In genomic region chr1:224329484-224329841, GRCh38 we compare ENCODE assay signal across 8 cellular contexts. TPM values are rescaled to one million over a fixed set of nuclear protein-coding genes. Genes with fewer than 3 reads are reported as not detected.
A peak's percentile ranks its signal among the peaks of the same experiment; 100 is the strongest.
DNase-seq lines count a peak whose midpoint lies in the region; ATAC-seq, FAIRE-seq and TF ChIP-seq lines count a peak whose summit lies in the region.

No MANE protein-coding gene starts in this region.

- under 1% methylated on average over 7 of the region's 7 CpGs for WGBS in A549 (ENCODE audit: missing lambda C conversion rate)

- FAIRE-seq in A549 (lab: Jason Lieb, UNC) (no peak), bronchial epithelial cell (lab: Jason Lieb, UNC) (no peak)

- POLR2A ChIA-PET in A549 (lab: Yijun Ruan, JAX), result interaction anchor here (0.5 to 2.1 kb wide), 6 partner anchors 11 to 158 kb away, joined by 3 to 11 read pairs (median 3); partner anchors contain the start of gene DEGS1

- ATAC-seq in A549 (no peak), HG03135 (IDR thresholded peaks at IDR 0.05; ENCODE audit: unreplicated experiment) (peak; percentile 2), GM21367 (IDR thresholded peaks at IDR 0.05; ENCODE audit: unreplicated experiment) (no peak), HG02970 (IDR thresholded peaks at IDR 0.05; ENCODE audit: low FRiP score, unreplicated experiment) (no peak)

- H3K4me1 ChIP-seq in A549 (peaks cover 13% of the 10 kb centered on the region), muscle layer of colon (ENCODE audit: insufficient read depth, low read length) (peaks cover 14% of the 10 kb centered on the region)

- H3K9ac ChIP-seq in muscle layer of colon (ENCODE audit: low read length), result peak overlapping the region; percentile 76

- H3K4me3 ChIP-seq in A549 (peak overlapping the region; percentile 80), bronchial epithelial cell (ENCODE audit: low read depth, low read length) (peak overlapping the region; percentile 67), muscle layer of colon (ENCODE audit: low read depth in 1 of 2, low read length in 2 of 2) (peak overlapping the region; percentile 81 to 82)

- no peak for TF ChIP-seq RAD21 in A549 (conservative IDR thresholded peaks at IDR 0.05 in 1 of 2, IDR thresholded peaks at IDR 0.05 in 1 of 2)

- H3K27me3 ChIP-seq in bronchial epithelial cell (ENCODE audit: control insufficient read depth, insufficient read depth, low read length) (no peaks in the 10 kb centered on the region), muscle layer of colon (ENCODE audit: control insufficient read depth in 1 of 2, insufficient read depth in 2 of 2, low read length in 2 of 2) (no peaks in the 10 kb centered on the region)

- DNase-seq in A549 (ENCODE audit: low read depth in 1 of 2, low spot score in 1 of 2), result no peak
- DNase-seq in bronchial epithelial cell (ENCODE audit: low read depth), result no peak
- DNase-seq in KG1 (lab: John Stamatoyannopoulos, UW), result no peak
- DNase-seq in NCI-H446 (lab: John Stamatoyannopoulos, UW), result no peak

- H3K27ac ChIP-seq in A549, result peak overlapping the region; percentile 92 to 95
- peak overlapping the region; percentile 66 for H3K27ac ChIP-seq in muscle layer of colon (ENCODE audit: low read depth, low read length)

- TF ChIP-seq POLR2A in A549 (IDR thresholded peaks at IDR 0.05; ENCODE audit: low read length), result no peak

- peak overlapping the region; percentile 87 for H3K4me2 ChIP-seq in A549

- H3K36me3 ChIP-seq in bronchial epithelial cell (ENCODE audit: control insufficient read depth, insufficient read depth, low read length), result no peaks in the 10 kb centered on the region
- no peaks in the 10 kb centered on the region for H3K36me3 ChIP-seq in muscle layer of colon (ENCODE audit: insufficient read depth, low read length)

- CTCF ChIA-PET in A549 (lab: Yijun Ruan, JAX), result interaction anchor here (1.3 to 1.9 kb wide), 2 partner anchors 9 to 213 kb away, joined by 3 to 15 read pairs; no protein-coding TSS in a partner anchor

- no peak for TF ChIP-seq EP300 in A549 (IDR thresholded peaks at IDR 0.05)

- TF ChIP-seq CTCF in A549 (IDR thresholded peaks at IDR 0.05) (no peak), bronchial epithelial cell (IDR thresholded peaks at IDR 0.05; ENCODE audit: insufficient read depth, low read length, severe bottlenecking) (no peak)

- H3K9me3 ChIP-seq in A549, result no peaks in the 10 kb centered on the region
- no peaks in the 10 kb centered on the region for H3K9me3 ChIP-seq in muscle layer of colon (ENCODE audit: low read length)

TF ChIP-seq in A549, 52 proteins besides CTCF, POLR2A, EP300 and RAD21:
- no peak for TF ChIP-seq ZC3H11A (IDR thresholded peaks at IDR 0.05)
- TF ChIP-seq ZFP36 (IDR thresholded peaks at IDR 0.05; ENCODE audit: borderline replicate concordance, partially characterized antibody), result no peak
- no peak for TF ChIP-seq HES2 (IDR thresholded peaks at IDR 0.05)
- no peak for TF ChIP-seq FOSB (CRISPR knock-in tag; IDR thresholded peaks at IDR 0.05)
- no peak for TF ChIP-seq ELK1 (IDR thresholded peaks at IDR 0.05; ENCODE audit: low read depth, low read length)
- TF ChIP-seq PHF8 (IDR thresholded peaks at IDR 0.05; ENCODE audit: borderline replicate concordance, low read depth), result no peak
- no peak for TF ChIP-seq FOXS1 (CRISPR knock-in tag; IDR thresholded peaks at IDR 0.05)

RNA-seq across cellular contexts. Expression of gene NVL, which starts 0.5 kb away (rescaled TPM):
- polyA plus RNA-seq in A549 (2011; rRNA removed), result 20.7 and 28.6 TPM in 2 replicates
- 11.6 and 12.3 TPM in 2 replicates for polyA plus RNA-seq in A549 (2012; cell fraction: cytosol; rRNA removed)
- 14.2 and 22.5 TPM in 2 replicates for polyA plus RNA-seq in A549 (2012; cell fraction: nucleus; rRNA removed)
- 21.9 to 23.2 TPM (median 22.3 TPM) in 3 replicates for polyA plus RNA-seq in A549 (2017; fragmentation: RNase III; extraction: RNeasy Plus Mini Kit Qiagen cat#74134 plus additional on column Dnase treatment)
- 14.7 and 16.7 TPM in 2 replicates for polyA minus RNA-seq in A549 (2011; rRNA and poly(A)+ RNA removed)
- total RNA-seq in bronchial epithelial cell, result 15.5 and 23.7 TPM in 2 replicates

RNA-seq across cellular contexts. Expression of gene CNIH4, which starts 27.2 kb away (rescaled TPM):
- 102 and 124 TPM in 2 replicates for polyA plus RNA-seq in A549 (2011; rRNA removed)
- 46.4 and 58.0 TPM in 2 replicates for polyA plus RNA-seq in A549 (2012; cell fraction: cytosol; rRNA removed)
- polyA plus RNA-seq in A549 (2012; cell fraction: nucleus; rRNA removed), result 25.9 and 33.0 TPM in 2 replicates
- polyA plus RNA-seq in A549 (2017; fragmentation: RNase III; extraction: RNeasy Plus Mini Kit Qiagen cat#74134 plus additional on column Dnase treatment), result 98.6 to 104 TPM (median 104 TPM) in 3 replicates
- polyA minus RNA-seq in A549 (2011; rRNA and poly(A)+ RNA removed), result 42.3 and 43.4 TPM in 2 replicates
- total RNA-seq in bronchial epithelial cell, result 70.3 and 146 TPM in 2 replicates
